15 cellular contexts compared by ENCODE assay signal in genomic region chr10:36630267-36630666, GRCh38.
A peak's percentile ranks its signal among the peaks of the same experiment; 100 is the strongest.
DNase-seq lines count a peak whose midpoint lies in the region; ATAC-seq and TF ChIP-seq lines count a peak whose summit lies in the region.
"Had no signal": no experiment of that assay in that cellular context is flagged by ENCODE, and none has a peak within 500 bp of the region (broad histone marks: within the 10 kb centered on the region; RNA-seq: fewer than 3 reads in every experiment).

No MANE protein-coding gene starts in this region.

- intact Hi-C loops in A673 (cut with micrococcal nuclease; ENCODE audit: unreplicated experiment) (loop anchor here (10.0 kb wide), 2 partner anchors 745 to 1365 kb away; no protein-coding TSS in a partner anchor), PC-3 (cut with micrococcal nuclease) (loop anchor here (1.0 to 10.0 kb wide), 8 partner anchors 47 to 847 kb away; no protein-coding TSS in a partner anchor), Right ventricle myocardium superior (cut with DNase I) (no loop called here)

- H3K4me2 ChIP-seq in PC-3 (ENCODE audit: low read length) (peak overlapping the region; percentile 13), GM23248 (ENCODE audit: unreplicated experiment) (no peak overlapping the region)
- H3K4me2 ChIP-seq: BLaER1, GM23338 had no signal

- no peaks in the 10 kb centered on the region for H3K27me3 ChIP-seq in A673 (replicated peaks; ENCODE audit: insufficient read depth, low read depth, low read length, poor library complexity)
- H3K27me3 ChIP-seq in PC-3 (ENCODE audit: low read length), result no peaks in the 10 kb centered on the region
- H3K27me3 ChIP-seq in GM23248 (replicated peaks; ENCODE audit: insufficient read depth), result no peaks in the 10 kb centered on the region
- H3K27me3 ChIP-seq: BLaER1 had no signal

- H3K79me2 ChIP-seq in PC-3 (ENCODE audit: low read length) (no peaks in the 10 kb centered on the region), GM23248 (ENCODE audit: insufficient read depth) (no peaks in the 10 kb centered on the region)

- BruUV-seq in A673 (replicated peaks; lab: Mats Ljungman, UMichigan), result no TSS peak
- no TSS peak for BruUV-seq in PC-3 (replicated peaks; lab: Mats Ljungman, UMichigan)

- in situ Hi-C loops in GM23248 (cut with MboI), result no loop called here

- H4K20me1 ChIP-seq in PC-3 (ENCODE audit: low read length) (no peaks in the 10 kb centered on the region), GM23248 (ENCODE audit: insufficient read depth) (no peaks in the 10 kb centered on the region)
- H4K20me1 ChIP-seq: BLaER1 had no signal

- peak; percentile 84 for ATAC-seq in PC-3
- no peak for ATAC-seq in Right ventricle myocardium superior (ENCODE audit: poor library complexity)
- no peak for ATAC-seq in HG02840 (IDR thresholded peaks at IDR 0.05; ENCODE audit: low FRiP score, unreplicated experiment)
- ATAC-seq: GM23338, HCT116, K562 had no signal

- TF ChIP-seq CTCF in A673 (conservative IDR thresholded peaks at IDR 0.05; ENCODE audit: low read depth, low read length) (no peak), HEK293 (tag by site-specific recombination; IDR thresholded peaks at IDR 0.05) (no peak), PC-3 (conservative IDR thresholded peaks at IDR 0.05; ENCODE audit: low read depth, low read length) (no peak)

- H3K9ac ChIP-seq in PC-3 (ENCODE audit: low read length) (peak overlapping the region; percentile 66), GM23248 (no peak overlapping the region)
- H3K9ac ChIP-seq: BLaER1 had no signal

- CTCF ChIA-PET in A673 (lab: Charles Lee), result no interaction called here
- CTCF ChIA-PET in HEK293 (lab: Yijun Ruan, JAX), result interaction anchor here (0.6 kb wide), 1 partner anchor 945 kb away, joined by 3 read pairs; no protein-coding TSS in a partner anchor
- CTCF ChIA-PET in PC-3 (lab: Charles Lee), result no interaction called here

- peaks cover 6% of the 10 kb centered on the region for H3K36me3 ChIP-seq in A673 (ENCODE audit: insufficient read depth, low read length, poor library complexity, severe bottlenecking)
- H3K36me3 ChIP-seq in HEK293 (ENCODE audit: control insufficient read depth in 2 of 2, insufficient read depth in 1 of 2, low read length in 2 of 2), result no peaks in the 10 kb centered on the region
- H3K36me3 ChIP-seq in PC-3 (ENCODE audit: low read depth, low read length), result no peaks in the 10 kb centered on the region
- no peaks in the 10 kb centered on the region for H3K36me3 ChIP-seq in GM23248 (ENCODE audit: low read depth)
- H3K36me3 ChIP-seq: BLaER1 had no signal

- H3K9me3 ChIP-seq in A673 (ENCODE audit: low read depth, low read length, poor library complexity, severe bottlenecking) (peaks cover 13% of the 10 kb centered on the region), HEK293 (ENCODE audit: control insufficient read depth, insufficient read depth, low read depth, low read length) (no peaks in the 10 kb centered on the region), PC-3 (ENCODE audit: low read length) (0 out of 2 replicates have a peak, but pooled peaks cover 4% of the 10 kb centered on the region), GM23248 (ENCODE audit: low read depth) (no peaks in the 10 kb centered on the region)
- H3K9me3 ChIP-seq: BLaER1 had no signal

- WGBS in GM23248 (ENCODE audit: low coverage in 1 of 2, low lambda C conversion rate in 2 of 2, missing lambda C conversion rate in 2 of 2), 2 experiments, result 87 to 88% methylated on average over 3 of the region's 3 CpGs

- DNase-seq in A673 (ENCODE audit: low spot score) (no peak), PC-3 (peak; percentile 92), GM23248 (no peak), Right ventricle myocardium superior (no peak)
- DNase-seq: CD4-positive, alpha-beta memory T cell; DMS153; DMS79; GDM1; H7 had no signal

- POLR2A ChIA-PET in A673 (lab: Charles Lee; ENCODE audit: low non-redundant PET), result no interaction called here
- POLR2A ChIA-PET in HEK293 (lab: Yijun Ruan, JAX), result no interaction called here
- POLR2A ChIA-PET in PC-3 (lab: Charles Lee; ENCODE audit: unreplicated experiment), result interaction anchor here (0.5 kb wide), 1 partner anchor 61 kb away, joined by 3 read pairs; no protein-coding TSS in a partner anchor

- no peak overlapping the region for H3K4me3 ChIP-seq in A673 (ENCODE audit: low read depth, low read length, poor library complexity, severe bottlenecking)
- no peak overlapping the region for H3K4me3 ChIP-seq in HEK293 (ENCODE audit: low read depth, low read length)
- H3K4me3 ChIP-seq in PC-3 (ENCODE audit: low read length), result no peak overlapping the region
- no peak overlapping the region for H3K4me3 ChIP-seq in GM23248
- H3K4me3 ChIP-seq: BLaER1, GM23338, K562 had no signal

- H3K9me2 ChIP-seq in PC-3 (replicated peaks; ENCODE audit: low read length), result no peaks in the 10 kb centered on the region
- no peaks in the 10 kb centered on the region for H3K9me2 ChIP-seq in GM23248 (ENCODE audit: insufficient read depth)

- H3K4me1 ChIP-seq in A673 (ENCODE audit: insufficient read depth, low read length, poor library complexity, severe bottlenecking), result peaks cover 39% of the 10 kb centered on the region
- H3K4me1 ChIP-seq in HEK293 (ENCODE audit: control insufficient read depth, insufficient read depth, low read length), result 0 out of 2 replicates have a peak, but pooled peaks cover 3% of the 10 kb centered on the region
- peaks cover 28% of the 10 kb centered on the region for H3K4me1 ChIP-seq in PC-3 (ENCODE audit: insufficient read depth, low read length)
- peaks cover 9% of the 10 kb centered on the region for H3K4me1 ChIP-seq in GM23248 (ENCODE audit: insufficient read depth)
- H3K4me1 ChIP-seq: BLaER1 had no signal

- peak overlapping the region; percentile 40 for H3K27ac ChIP-seq in A673 (ENCODE audit: low read depth, low read length, poor library complexity, severe bottlenecking)
- H3K27ac ChIP-seq in HEK293 (ENCODE audit: extremely low read depth, low read depth, low read length), result no peak overlapping the region
- H3K27ac ChIP-seq in PC-3 (ENCODE audit: low read length), result peak overlapping the region; percentile 81
- H3K27ac ChIP-seq in GM23248, result no peak overlapping the region
- H3K27ac ChIP-seq: BLaER1 had no signal

- peak overlapping the region; percentile 18 for H2AFZ ChIP-seq in PC-3 (ENCODE audit: low read length)
- H2AFZ ChIP-seq in GM23248, result no peak overlapping the region
- H2AFZ ChIP-seq: GM23338 had no signal

- H3F3A ChIP-seq in PC-3 (ENCODE audit: low read length, unreplicated experiment), result no peaks in the 10 kb centered on the region
- peaks cover 10% of the 10 kb centered on the region; the same call in 1 of the 2 replicates for H3F3A ChIP-seq in GM23248 (ENCODE audit: insufficient read depth)

TF ChIP-seq in HEK293, 187 proteins besides CTCF, POLR2A, EP300 and RAD21:
- TF ChIP-seq ZNF514 (tag by site-specific recombination; IDR thresholded peaks at IDR 0.05), result no peak
- TF ChIP-seq, protein P1, sequence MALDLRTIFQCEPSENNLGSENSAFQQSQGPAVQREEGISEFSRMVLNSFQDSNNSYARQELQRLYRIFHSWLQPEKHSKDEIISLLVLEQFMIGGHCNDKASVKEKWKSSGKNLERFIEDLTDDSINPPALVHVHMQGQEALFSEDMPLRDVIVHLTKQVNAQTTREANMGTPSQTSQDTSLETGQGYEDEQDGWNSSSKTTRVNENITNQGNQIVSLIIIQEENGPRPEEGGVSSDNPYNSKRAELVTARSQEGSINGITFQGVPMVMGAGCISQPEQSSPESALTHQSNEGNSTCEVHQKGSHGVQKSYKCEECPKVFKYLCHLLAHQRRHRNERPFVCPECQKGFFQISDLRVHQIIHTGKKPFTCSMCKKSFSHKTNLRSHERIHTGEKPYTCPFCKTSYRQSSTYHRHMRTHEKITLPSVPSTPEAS (tag by site-specific recombination; IDR thresholded peaks at IDR 0.05), result no peak
- TF ChIP-seq, protein P2, sequence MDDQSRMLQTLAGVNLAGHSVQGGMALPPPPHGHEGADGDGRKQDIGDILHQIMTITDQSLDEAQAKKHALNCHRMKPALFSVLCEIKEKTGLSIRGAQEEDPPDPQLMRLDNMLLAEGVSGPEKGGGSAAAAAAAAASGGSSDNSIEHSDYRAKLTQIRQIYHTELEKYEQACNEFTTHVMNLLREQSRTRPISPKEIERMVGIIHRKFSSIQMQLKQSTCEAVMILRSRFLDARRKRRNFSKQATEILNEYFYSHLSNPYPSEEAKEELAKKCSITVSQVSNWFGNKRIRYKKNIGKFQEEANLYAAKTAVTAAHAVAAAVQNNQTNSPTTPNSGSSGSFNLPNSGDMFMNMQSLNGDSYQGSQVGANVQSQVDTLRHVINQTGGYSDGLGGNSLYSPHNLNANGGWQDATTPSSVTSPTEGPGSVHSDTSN (CRISPR knock-in tag; IDR thresholded peaks at IDR 0.05), result no peak
- TF ChIP-seq SP2 (tag by site-specific recombination; IDR thresholded peaks at IDR 0.05), result no peak
- TF ChIP-seq KLF16 (tag by site-specific recombination; IDR thresholded peaks at IDR 0.05), result no peak
- TF ChIP-seq ZNF140 (tag by site-specific recombination; IDR thresholded peaks at IDR 0.05), result no peak
- TF ChIP-seq GFI1B (tag by site-specific recombination; IDR thresholded peaks at IDR 0.05), result 0 out of 2 replicates have a peak, but pooled peaks have one; percentile 7

Comparison
In these comparisons a context has a peak if more than half of its experiments do, and no peak if none do; other contexts are left out.
1. H3K27ac ChIP-seq: peak in A673 (single experiment) and PC-3 (single experiment); none in HEK293 (single experiment) and GM23248 (single experiment).